Comparison of ENCODE assay signal across 14 cellular contexts in the genomic region with DNA sequence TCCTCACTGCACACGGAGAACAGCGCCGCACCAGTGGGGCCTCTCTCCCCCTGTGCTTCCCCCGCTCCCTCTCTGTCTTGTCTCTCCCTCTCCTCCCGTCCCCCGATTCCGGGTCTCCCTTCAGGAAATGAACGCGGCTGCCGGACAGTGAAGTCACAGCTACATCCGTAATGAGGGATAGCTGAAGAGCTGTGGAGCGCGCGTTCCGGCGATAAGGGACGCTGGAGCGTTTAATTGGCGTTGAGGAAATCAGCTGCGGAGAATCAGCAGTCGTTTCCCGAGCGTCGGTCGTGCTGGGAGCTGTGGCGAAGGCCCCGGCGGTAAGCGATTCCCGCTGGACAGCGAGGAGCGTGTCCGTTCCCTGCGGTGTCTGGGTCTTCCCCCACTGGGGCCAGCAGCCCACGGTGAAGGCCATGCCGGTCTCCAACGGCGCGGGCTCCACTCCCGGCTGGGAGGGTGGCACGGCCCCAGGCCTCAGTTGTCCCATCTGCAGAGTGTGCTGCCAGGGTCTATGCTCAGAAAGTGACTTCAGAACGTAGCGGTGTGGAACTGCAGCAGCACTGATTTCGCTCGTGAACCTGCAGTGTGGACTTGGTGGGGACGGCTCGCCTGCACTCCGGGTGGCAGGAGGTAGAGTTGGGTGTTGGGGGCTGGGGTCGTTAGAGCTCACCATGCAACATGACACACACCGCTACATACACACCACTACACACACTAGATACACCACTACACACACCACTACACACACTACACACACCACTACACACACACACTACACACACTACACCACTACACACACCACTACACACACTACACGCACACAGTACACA. TPM values are rescaled to one million over a fixed set of nuclear protein-coding genes. Genes with fewer than 3 reads are reported as not detected.
DNase-seq lines count a peak whose midpoint lies in the region; ATAC-seq and TF ChIP-seq lines count a peak whose summit lies in the region.
"Had no signal": no experiment of that assay in that cellular context is flagged by ENCODE, and none has a peak within 500 bp of the region (broad histone marks: within the 10 kb centered on the region; RNA-seq: fewer than 3 reads in every experiment).

No MANE protein-coding gene starts in this region.

- POLR2A ChIA-PET in RWPE1 (lab: Yijun Ruan, JAX; ENCODE audit: low non-redundant PET), result no interaction called here

- peak overlapping the region; percentile 27 for H3K27ac ChIP-seq in RWPE1
- H3K27ac ChIP-seq: gastrocnemius medialis, ovary, vagina had no signal

- CTCF ChIA-PET in RWPE1 (lab: Yijun Ruan, JAX), result interaction anchor here (0.7 to 1.3 kb wide), 3 partner anchors 165 to 259 kb away, joined by 3 to 4 read pairs (median 4); no protein-coding TSS in a partner anchor

- ATAC-seq in Right ventricle myocardium superior (ENCODE audit: poor library complexity) (no peak), left cardiac atrium (no peak)
- ATAC-seq: gastrocnemius medialis had no signal

- TF ChIP-seq CTCF in RWPE1 (conservative IDR thresholded peaks at IDR 0.05; ENCODE audit: low read depth), result no peak

- DNase-seq in Right ventricle myocardium superior, result peak; percentile 26
- DNase-seq in cardiac septum (ENCODE audit: low spot score), result no peak
- no peak for DNase-seq in RWPE1 (ENCODE audit: low spot score)
- peak; percentile 17 for DNase-seq in left cardiac atrium
- DNase-seq in activated effector memory CD4-positive, alpha-beta T cell treated with Interleukin-2 at 50 U/mL for 16 hours, result no peak
- no peak for DNase-seq in NCI-H69 (lab: John Stamatoyannopoulos, UW)
- no peak for DNase-seq in HuH-7 (ENCODE audit: low spot score)
- DNase-seq: central memory CD4-positive, alpha-beta T cell; gastrocnemius medialis; NCI-H1092 treated with DMSO at 0.1 percent for 48 hours; NCI-H446 treated with DMSO at 0.1 percent for 48 hours; ovary; stomach had no signal

- intact Hi-C loops in Right ventricle myocardium superior (cut with DNase I) (loop anchor here (10.0 kb wide), 2 partner anchors 260 to 490 kb away; no protein-coding TSS in a partner anchor), cardiac septum (cut with DNase I) (loop anchor here (10.0 kb wide), 3 partner anchors 260 to 460 kb away; partner anchors contain the start of genes LRCOL1 and P2RX2), left cardiac atrium (cut with DNase I) (loop anchor here (10.0 kb wide), 3 partner anchors 60 to 260 kb away; no protein-coding TSS in a partner anchor)

RNA-seq across cellular contexts. Expression of gene NOC4L, which starts 10.9 kb away (rescaled TPM):
- 9.5 TPM for total RNA-seq in Right ventricle myocardium superior
- total RNA-seq in cardiac septum, result 8.6 TPM
- total RNA-seq in left cardiac atrium, result 10 to 100 TPM in 1 of 2 donors, 1 to 10 TPM in 1; 8.4 to 10.9 TPM

RNA-seq across cellular contexts. Expression of gene DDX51, which starts 11.0 kb away (rescaled TPM):
- total RNA-seq in Right ventricle myocardium superior, result 10.3 TPM
- total RNA-seq in cardiac septum, result 9.6 TPM
- 10 to 100 TPM in 1 of 2 donors, 1 to 10 TPM in 1; 8.7 to 11.3 TPM for total RNA-seq in left cardiac atrium

Comparison
In these comparisons a context has a peak if more than half of its experiments do, and no peak if none do; other contexts are left out.
1. DNase-seq: peak in Right ventricle myocardium superior (single experiment) and left cardiac atrium (single experiment); none in cardiac septum (single experiment), RWPE1 (single experiment), activated effector memory CD4-positive, alpha-beta T cell treated with Interleukin-2 at 50 U/mL for 16 hours (single experiment), NCI-H69 (single experiment) and HuH-7 (single experiment).